In the genomic region with DNA sequence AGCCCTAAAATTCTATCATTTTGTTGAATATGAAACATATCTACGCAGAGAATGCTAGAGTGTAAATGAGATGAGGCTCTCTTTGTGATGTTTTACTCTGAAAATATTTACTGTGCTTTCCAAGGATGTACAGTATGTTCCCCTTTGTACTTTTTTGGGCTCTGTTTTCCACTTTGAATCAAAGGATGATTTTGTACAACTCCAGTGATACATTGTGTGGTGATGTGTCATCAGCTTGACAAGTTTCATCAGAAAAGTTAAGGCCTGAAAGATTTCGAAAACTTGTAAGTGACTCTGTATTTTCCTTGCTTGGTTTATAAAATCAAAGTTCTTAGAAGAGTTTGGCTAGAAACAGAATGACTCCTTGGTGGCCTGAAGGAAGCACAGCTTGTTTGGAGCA, we compare ENCODE assay signal across 15 cellular contexts.
DNase-seq lines count a peak whose midpoint lies in the region; ATAC-seq and TF ChIP-seq lines count a peak whose summit lies in the region.
"Had no signal": no experiment of that assay in that cellular context is flagged by ENCODE, and none has a peak within 500 bp of the region (broad histone marks: within the 10 kb centered on the region; RNA-seq: fewer than 3 reads in every experiment).

No MANE protein-coding gene starts in this region.

- H3K27me3 Mint-ChIP-seq in activated CD8-positive, alpha-beta T cell treated with anti-CD3 and anti-CD28 coated beads for 36 hours = peaks cover 2% of the 10 kb centered on the region
- H3K27me3 Mint-ChIP-seq: activated naive CD8-positive, alpha-beta T cell treated with anti-CD3 and anti-CD28 coated beads, Interleukin-2, amount 10 ng/mL, durations not matched to agents 7 days and 5 days; B cell had no signal

- ATAC-seq in activated CD8-positive, alpha-beta T cell treated with anti-CD3 and anti-CD28 coated beads for 36 hours = no peak
- no peak for ATAC-seq in left ventricle myocardium superior
- no peak for ATAC-seq in HG03432 (IDR thresholded peaks at IDR 0.05; ENCODE audit: unreplicated experiment)
- ATAC-seq in HG03159 (IDR thresholded peaks at IDR 0.05; ENCODE audit: unreplicated experiment) = no peak
- ATAC-seq: T-cell had no signal

- POLR2A ChIA-PET in PC-9 (lab: Charles Lee; ENCODE audit: unreplicated experiment) = no interaction called here
- POLR2A ChIA-PET in activated CD8-positive, alpha-beta T cell treated with anti-CD3 and anti-CD28 coated beads for 36 hours (lab: Charles Lee) = interaction anchor here (0.6 kb wide), 1 partner anchor 16 kb away, joined by 3 read pairs; no protein-coding TSS in a partner anchor

- H3K9me3 ChIP-seq in PC-9 (ENCODE audit: insufficient read depth, low read depth) = no peaks in the 10 kb centered on the region
- no peaks in the 10 kb centered on the region for H3K9me3 ChIP-seq in osteoblast (ENCODE audit: low read depth, low read length)

- H3K4me1 ChIP-seq in PC-9 (replicated peaks; ENCODE audit: insufficient read depth) = peaks cover 8% of the 10 kb centered on the region
- H3K4me1 ChIP-seq in osteoblast (ENCODE audit: insufficient read depth, low read length) = peaks cover 25% of the 10 kb centered on the region

- no peak overlapping the region for H3K4me3 ChIP-seq in PC-9
- H3K4me3 ChIP-seq in osteoblast (ENCODE audit: insufficient read depth, low read length) = no peak overlapping the region

- DNase-seq in AG20443 (ENCODE audit: low spot score) (peak; percentile 14), PC-9 (no peak), epithelial cell of prostate (ENCODE audit: low read depth, low spot score) (peak; percentile 34), osteoblast (ENCODE audit: insufficient read length, low spot score, missing footprints) (peak; percentile 65), left ventricle myocardium superior (no peak)
- no peak for DNase-seq in activated CD8-positive, alpha-beta T cell treated with anti-CD3 and anti-CD28 coated beads for 36 hours
- DNase-seq: activated CD4-positive, CD25-positive, alpha-beta regulatory T cell; activated naive CD8-positive, alpha-beta T cell treated with anti-CD3 and anti-CD28 coated beads, Interleukin-2, amount 10 ng/mL, durations not matched to agents 7 days and 5 days; cortex of kidney; H7; NCI-H1436; T-cell had no signal

- H3K27me3 ChIP-seq in PC-9 (ENCODE audit: insufficient read depth, low read depth) = no peaks in the 10 kb centered on the region
- H3K27me3 ChIP-seq in osteoblast (ENCODE audit: insufficient read depth, low read length) = no peaks in the 10 kb centered on the region

- H3K36me3 ChIP-seq in PC-9 (ENCODE audit: low read depth) (no peaks in the 10 kb centered on the region), osteoblast (ENCODE audit: insufficient read depth, low read length) (peaks cover 19% of the 10 kb centered on the region)

- CTCF ChIA-PET in PC-9 (lab: Charles Lee) = no interaction called here
- CTCF ChIA-PET in activated CD8-positive, alpha-beta T cell treated with anti-CD3 and anti-CD28 coated beads for 36 hours (lab: Charles Lee) = no interaction called here

- H4K20me1 ChIP-seq in PC-9 (ENCODE audit: insufficient read depth) = no peaks in the 10 kb centered on the region
- H4K20me1 ChIP-seq in osteoblast (ENCODE audit: insufficient read depth, low read length) = no peaks in the 10 kb centered on the region

- BruUV-seq in PC-9 (replicated peaks; lab: Mats Ljungman, UMichigan) = no TSS peak

- 0 out of 2 replicates have a peak overlapping the region, but pooled peaks have one; percentile 14 for H3K4me2 ChIP-seq in PC-9
- H3K4me2 ChIP-seq in osteoblast (ENCODE audit: insufficient read depth, low read length) = peak overlapping the region; percentile 34

- H3F3A ChIP-seq in PC-9 (ENCODE audit: insufficient read depth, low read depth) = no peaks in the 10 kb centered on the region

- intact Hi-C loops in PC-9 (cut with micrococcal nuclease; ENCODE audit: unreplicated experiment) = no loop called here
- intact Hi-C loops in activated CD8-positive, alpha-beta T cell treated with anti-CD3 and anti-CD28 coated beads for 36 hours (cut with micrococcal nuclease) = no loop called here
- intact Hi-C loops in left ventricle myocardium superior (cut with micrococcal nuclease) = no loop called here

- no peaks in the 10 kb centered on the region for H3K79me2 ChIP-seq in PC-9 (ENCODE audit: low read depth)
- peaks cover 84% of the 10 kb centered on the region for H3K79me2 ChIP-seq in osteoblast (ENCODE audit: insufficient read depth, low read length)

- TF ChIP-seq CTCF in PC-9 (conservative IDR thresholded peaks at IDR 0.05) (no peak), osteoblast (IDR thresholded peaks at IDR 0.05; ENCODE audit: extremely low read depth, low read depth, low read length) (no peak)
- TF ChIP-seq CTCF in activated CD8-positive, alpha-beta T cell treated with anti-CD3 and anti-CD28 coated beads for 36 hours (IDR thresholded peaks at IDR 0.05) = no peak

- H3K36me3 Mint-ChIP-seq in activated CD8-positive, alpha-beta T cell treated with anti-CD3 and anti-CD28 coated beads for 36 hours (ENCODE audit: low read depth) = no peaks in the 10 kb centered on the region
- H3K36me3 Mint-ChIP-seq: activated naive CD8-positive, alpha-beta T cell treated with anti-CD3 and anti-CD28 coated beads, Interleukin-2, amount 10 ng/mL, durations not matched to agents 7 days and 5 days; T-cell had no signal

- H3K9me3 Mint-ChIP-seq in activated CD8-positive, alpha-beta T cell treated with anti-CD3 and anti-CD28 coated beads for 36 hours = no peaks in the 10 kb centered on the region
- H3K9me3 Mint-ChIP-seq: activated naive CD8-positive, alpha-beta T cell treated with anti-CD3 and anti-CD28 coated beads, Interleukin-2, amount 10 ng/mL, durations not matched to agents 7 days and 5 days; T-cell had no signal

- H3K4me1 Mint-ChIP-seq in activated CD8-positive, alpha-beta T cell treated with anti-CD3 and anti-CD28 coated beads for 36 hours (ENCODE audit: low read depth) = no peaks in the 10 kb centered on the region
- H3K4me1 Mint-ChIP-seq: activated naive CD8-positive, alpha-beta T cell treated with anti-CD3 and anti-CD28 coated beads, Interleukin-2, amount 10 ng/mL, durations not matched to agents 7 days and 5 days; B cell; T-cell had no signal

- H3K27ac ChIP-seq in PC-9 (peak overlapping the region; percentile 53), epithelial cell of prostate (peak overlapping the region; percentile 95), osteoblast (ENCODE audit: low read depth, low read length) (peak overlapping the region; percentile 72)

- H2AFZ ChIP-seq in PC-9 = 0 out of 2 replicates have a peak overlapping the region, but pooled peaks have one; percentile 30
- H2AFZ ChIP-seq in osteoblast (ENCODE audit: low read length) = no peak overlapping the region

- 0 out of 2 replicates have a peak, but pooled peaks cover 4% of the 10 kb centered on the region for H3K9me2 ChIP-seq in PC-9 (ENCODE audit: insufficient read depth)

- no peak overlapping the region for H3K27ac Mint-ChIP-seq in activated CD8-positive, alpha-beta T cell treated with anti-CD3 and anti-CD28 coated beads for 36 hours
- H3K27ac Mint-ChIP-seq: activated naive CD8-positive, alpha-beta T cell treated with anti-CD3 and anti-CD28 coated beads, Interleukin-2, amount 10 ng/mL, durations not matched to agents 7 days and 5 days; B cell; T-cell had no signal

- H3K4me3 Mint-ChIP-seq in activated CD8-positive, alpha-beta T cell treated with anti-CD3 and anti-CD28 coated beads for 36 hours = no peak overlapping the region
- H3K4me3 Mint-ChIP-seq: activated naive CD8-positive, alpha-beta T cell treated with anti-CD3 and anti-CD28 coated beads, Interleukin-2, amount 10 ng/mL, durations not matched to agents 7 days and 5 days; B cell; T-cell had no signal

Comparison
In these comparisons a context has a peak if more than half of its experiments do, and no peak if none do; other contexts are left out.
1. DNase-seq: peak in AG20443 (single experiment), epithelial cell of prostate (single experiment) and osteoblast (single experiment); none in PC-9 (0 of 2), activated CD8-positive, alpha-beta T cell treated with anti-CD3 and anti-CD28 coated beads for 36 hours (single experiment) and left ventricle myocardium superior (single experiment).
2. Peak in every context shown above with its lines, with median percentiles within 50 percentile points of each other: H3K27ac ChIP-seq.